In the genomic region with DNA sequence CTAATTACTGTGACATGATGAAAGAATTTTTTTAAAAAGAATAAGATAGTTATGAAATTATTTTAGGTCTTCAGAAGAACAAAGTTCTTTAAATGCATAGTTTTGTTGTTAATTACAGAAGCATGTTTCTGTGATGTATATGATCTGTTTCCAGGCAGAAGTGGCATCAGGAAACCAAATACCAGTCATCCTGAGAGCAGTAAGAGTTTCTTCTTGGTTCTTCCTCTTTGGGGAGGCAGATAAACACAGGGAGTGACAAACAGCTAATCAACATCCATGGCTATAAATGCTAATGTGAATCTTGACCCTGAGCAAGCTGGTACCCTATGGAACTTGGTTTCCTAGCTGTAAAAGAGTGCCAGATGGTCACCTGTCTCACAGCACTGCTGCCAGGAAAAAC, we compare ENCODE assay signal across 1 cellular context.
TF ChIP-seq lines count a peak whose summit lies in the region.

No MANE protein-coding gene starts in this region.

TF ChIP-seq in GM12878, 131 proteins besides CTCF, POLR2A, EP300 and RAD21:
- TF ChIP-seq, protein P1, sequence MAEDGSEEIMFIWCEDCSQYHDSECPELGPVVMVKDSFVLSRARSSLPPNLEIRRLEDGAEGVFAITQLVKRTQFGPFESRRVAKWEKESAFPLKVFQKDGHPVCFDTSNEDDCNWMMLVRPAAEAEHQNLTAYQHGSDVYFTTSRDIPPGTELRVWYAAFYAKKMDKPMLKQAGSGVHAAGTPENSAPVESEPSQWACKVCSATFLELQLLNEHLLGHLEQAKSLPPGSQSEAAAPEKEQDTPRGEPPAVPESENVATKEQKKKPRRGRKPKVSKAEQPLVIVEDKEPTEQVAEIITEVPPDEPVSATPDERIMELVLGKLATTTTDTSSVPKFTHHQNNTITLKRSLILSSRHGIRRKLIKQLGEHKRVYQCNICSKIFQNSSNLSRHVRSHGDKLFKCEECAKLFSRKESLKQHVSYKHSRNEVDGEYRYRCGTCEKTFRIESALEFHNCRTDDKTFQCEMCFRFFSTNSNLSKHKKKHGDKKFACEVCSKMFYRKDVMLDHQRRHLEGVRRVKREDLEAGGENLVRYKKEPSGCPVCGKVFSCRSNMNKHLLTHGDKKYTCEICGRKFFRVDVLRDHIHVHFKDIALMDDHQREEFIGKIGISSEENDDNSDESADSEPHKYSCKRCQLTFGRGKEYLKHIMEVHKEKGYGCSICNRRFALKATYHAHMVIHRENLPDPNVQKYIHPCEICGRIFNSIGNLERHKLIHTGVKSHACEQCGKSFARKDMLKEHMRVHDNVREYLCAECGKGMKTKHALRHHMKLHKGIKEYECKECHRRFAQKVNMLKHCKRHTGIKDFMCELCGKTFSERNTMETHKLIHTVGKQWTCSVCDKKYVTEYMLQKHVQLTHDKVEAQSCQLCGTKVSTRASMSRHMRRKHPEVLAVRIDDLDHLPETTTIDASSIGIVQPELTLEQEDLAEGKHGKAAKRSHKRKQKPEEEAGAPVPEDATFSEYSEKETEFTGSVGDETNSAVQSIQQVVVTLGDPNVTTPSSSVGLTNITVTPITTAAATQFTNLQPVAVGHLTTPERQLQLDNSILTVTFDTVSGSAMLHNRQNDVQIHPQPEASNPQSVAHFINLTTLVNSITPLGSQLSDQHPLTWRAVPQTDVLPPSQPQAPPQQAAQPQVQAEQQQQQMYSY (CRISPR knock-in tag; IDR thresholded peaks at IDR 0.05): no peak
- TF ChIP-seq ETV6 (conservative IDR thresholded peaks at IDR 0.05 in 1 of 2, IDR thresholded peaks at IDR 0.05 in 1 of 2; ENCODE audit: borderline replicate concordance in 1 of 2, low read depth in 1 of 2) (peak in 1 of 2 experiments; percentile 56; a peak in 1 of 4 replicates), MEF2B (IDR thresholded peaks at IDR 0.05; ENCODE audit: partially characterized antibody, poor library complexity, severe bottlenecking) (no peak), NFIC (IDR thresholded peaks at IDR 0.05; ENCODE audit: low read depth, low read length) (no peak), RUNX3 (IDR thresholded peaks at IDR 0.05; ENCODE audit: low read length) (peak; percentile 50), CHD2 (IDR thresholded peaks at IDR 0.05; ENCODE audit: borderline replicate concordance, low read depth, low read length) (no peak), JUNB (IDR thresholded peaks at IDR 0.05) (peak; percentile 66; the same call in 1 of the 2 replicates)
